In genomic region chr10:855079-855478, GRCh38 we compare ENCODE assay signal across 17 cellular contexts.
"Had no signal": no experiment of that assay in that cellular context is flagged by ENCODE, and none has a peak within 500 bp of the region (broad histone marks: within the 10 kb centered on the region; RNA-seq: fewer than 3 reads in every experiment).

No MANE protein-coding gene starts in this region.

- ATAC-seq: foreskin keratinocyte; left cardiac atrium; natural killer cell treated with Interleukin-12 subunit alpha and Interleukin-12 subunit beta and Interleukin-15 and Interleukin-18, amount 100 ng/mL, for 72 hours; stimulated activated naive CD8-positive, alpha-beta T cell treated with anti-CD3 and anti-CD28 coated beads, Interleukin-15, Interleukin-2, amounts not matched to agents 100 U/mL and 50 U/mL, for 24 hours had no signal

- H3K9me3 Mint-ChIP-seq: natural killer cell treated with Interleukin-12 subunit alpha and Interleukin-12 subunit beta and Interleukin-15 and Interleukin-18, amount 100 ng/mL, for 72 hours had no signal

- H3K27ac Mint-ChIP-seq: activated CD4-positive, alpha-beta T cell treated with anti-CD3 and anti-CD28 coated beads, Interleukin-2, amount 10 ng/mL, durations not matched to agents 7 days and 5 days; activated naive CD8-positive, alpha-beta T cell treated with anti-CD3 and anti-CD28 coated beads, Interleukin-2, amount 10 ng/mL, durations not matched to agents 7 days and 5 days; activated T-helper 2 cell treated with anti-CD3 and anti-CD28 coated beads, Interferon-gamma antibody, Interleukin-2, Interleukin-4, amounts not matched to agents 10 μg/mL and 5 μg/mL and 100 μg/mL, durations not matched to agents 14 hours and 24 hours and 36 hours had no signal

- H3K4me3 Mint-ChIP-seq: activated CD4-positive, alpha-beta T cell treated with anti-CD3 and anti-CD28 coated beads, Interleukin-2, amount 10 ng/mL, durations not matched to agents 7 days and 5 days; activated naive CD8-positive, alpha-beta T cell treated with anti-CD3 and anti-CD28 coated beads, Interleukin-2, amount 10 ng/mL, durations not matched to agents 7 days and 5 days; brain; natural killer cell treated with Interleukin-12 subunit alpha and Interleukin-12 subunit beta and Interleukin-15 and Interleukin-18, amount 100 ng/mL, for 72 hours had no signal

- DNase-seq: activated CD4-positive, alpha-beta T cell treated with anti-CD3 and anti-CD28 coated beads, Interleukin-2, amount 10 ng/mL, durations not matched to agents 7 days and 5 days; activated naive CD4-positive, alpha-beta T cell treated with Interleukin-2 at 50 U/mL for 16 hours; activated naive CD8-positive, alpha-beta T cell treated with anti-CD3 and anti-CD28 coated beads, Interleukin-2, amount 10 ng/mL, durations not matched to agents 7 days and 5 days; activated T-cell treated with anti-CD3 and anti-CD28 coated beads for 4 hours; amygdala; central memory CD4-positive, alpha-beta T cell; colonic mucosa; foreskin keratinocyte; left cardiac atrium; nucleus accumbens; posterior cingulate gyrus; spleen; stimulated activated naive CD8-positive, alpha-beta T cell treated with anti-CD3 and anti-CD28 coated beads, Interleukin-15, Interleukin-2, amounts not matched to agents 100 U/mL and 50 U/mL, for 24 hours; substantia nigra had no signal

- H3K27me3 Mint-ChIP-seq: activated CD4-positive, alpha-beta T cell treated with anti-CD3 and anti-CD28 coated beads, Interleukin-2, amount 10 ng/mL, durations not matched to agents 7 days and 5 days; activated naive CD8-positive, alpha-beta T cell treated with anti-CD3 and anti-CD28 coated beads, Interleukin-2, amount 10 ng/mL, durations not matched to agents 7 days and 5 days; brain; natural killer cell treated with Interleukin-12 subunit alpha and Interleukin-12 subunit beta and Interleukin-15 and Interleukin-18, amount 100 ng/mL, for 72 hours had no signal
